31 cellular contexts compared by ENCODE assay signal in the genomic region with DNA sequence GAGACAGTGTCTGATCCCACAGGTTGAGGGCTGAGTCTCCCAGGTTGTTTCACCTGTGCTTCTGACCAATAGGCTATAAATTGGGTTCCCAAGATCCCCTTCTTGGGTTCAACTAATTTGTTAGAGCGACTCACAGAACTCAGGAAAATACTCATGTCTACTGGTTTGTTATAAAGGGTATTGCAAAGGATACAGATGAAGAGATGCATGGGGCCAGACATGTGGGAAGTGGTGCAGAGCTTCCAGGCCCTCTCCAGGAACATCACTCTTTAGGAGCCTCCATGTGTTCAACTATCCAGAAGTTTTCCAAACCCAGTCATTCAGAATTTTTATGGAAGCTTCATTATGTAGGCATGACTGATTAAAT.
"Had no signal": no experiment of that assay in that cellular context is flagged by ENCODE, and none has a peak within 500 bp of the region (broad histone marks: within the 10 kb centered on the region; RNA-seq: fewer than 3 reads in every experiment).

No MANE protein-coding gene starts in this region.

- ATAC-seq: activated CD8-positive, alpha-beta memory T cell treated with anti-CD3 and anti-CD28 coated beads, Interleukin-2, amount 10 ng/mL, durations not matched to agents 7 days and 5 days; Panc1 had no signal

- H3K4me3 Mint-ChIP-seq: activated CD4-positive, alpha-beta memory T cell treated with anti-CD3 and anti-CD28 coated beads, Interleukin-2, amount 10 ng/mL, durations not matched to agents 7 days and 5 days; activated CD8-positive, alpha-beta memory T cell treated with anti-CD3 and anti-CD28 coated beads, Interleukin-2, amount 10 ng/mL, durations not matched to agents 7 days and 5 days; activated T-cell treated with anti-CD3 and anti-CD28 coated beads, Interleukin-2, amount 50 U/mL, for 72 hours; activated T-helper 17 cell treated with anti-CD3 and anti-CD28 coated beads, Interleukin-2, amount 50 U/mL, for 72 hours; brain had no signal

- H3K27ac Mint-ChIP-seq: activated CD4-positive, alpha-beta memory T cell treated with anti-CD3 and anti-CD28 coated beads, Interleukin-2, amount 10 ng/mL, durations not matched to agents 7 days and 5 days; activated naive CD4-positive, alpha-beta T cell treated with anti-CD3 and anti-CD28 coated beads, Interleukin-2, amount 50 U/mL, for 72 hours; activated T-cell treated with anti-CD3 and anti-CD28 coated beads, Interleukin-2, amount 50 U/mL, for 72 hours had no signal

- H3K36me3 ChIP-seq: adrenal gland had no signal

- H3K4me3 ChIP-seq: adrenal gland, SJCRH30, SK-N-MC had no signal

- DNase-seq: activated CD4-positive, alpha-beta memory T cell treated with anti-CD3 and anti-CD28 coated beads, Interleukin-2, amount 10 ng/mL, durations not matched to agents 7 days and 5 days; activated CD4-positive, alpha-beta T cell treated with anti-CD3 and anti-CD28 coated beads for 1 hour; activated CD4-positive, alpha-beta T cell treated with anti-CD3 and anti-CD28 coated beads for 48 hours; activated CD4-positive, CD25-positive, alpha-beta regulatory T cell; activated CD8-positive, alpha-beta memory T cell treated with anti-CD3 and anti-CD28 coated beads for 24 hours; activated CD8-positive, alpha-beta memory T cell treated with anti-CD3 and anti-CD28 coated beads, Interleukin-2, amount 10 ng/mL, durations not matched to agents 7 days and 5 days; activated CD8-positive, alpha-beta memory T cell treated with anti-CD3 and anti-CD28 coated beads, Interleukin-2, amount 50 U/mL, for 48 hours; activated effector memory CD4-positive, alpha-beta T cell treated with anti-CD3 and anti-CD28 coated beads, Interleukin-2, amount 50 U/mL, for 16 hours; activated naive CD4-positive, alpha-beta T cell; activated T-cell treated with anti-CD3 and anti-CD28 coated beads, Interleukin-2, amount 50 U/mL, for 72 hours; adrenal gland; caudate nucleus; cerebellar nuclear complex; Karpas-422; NCI-H1105; NCI-H1436; NCI-H1694; NCI-H1930; NCI-H2081 treated with DMSO at 0.1 percent for 48 hours; NCI-H226; NCI-H446 treated with DMSO at 0.1 percent for 48 hours; NCI-H524; SHP77; SJCRH30; T-helper 9 cell; WERI-Rb-1 had no signal

- H3K27ac ChIP-seq: adrenal gland, SJCRH30, SK-N-MC, WERI-Rb-1 had no signal

- H3K27me3 ChIP-seq: adrenal gland, SJCRH30 had no signal

- H3K9me3 ChIP-seq: adrenal gland, SJCRH30 had no signal

- H3K27me3 Mint-ChIP-seq: activated CD4-positive, alpha-beta memory T cell treated with anti-CD3 and anti-CD28 coated beads, Interleukin-2, amount 10 ng/mL, durations not matched to agents 7 days and 5 days; activated CD8-positive, alpha-beta memory T cell treated with anti-CD3 and anti-CD28 coated beads, Interleukin-2, amount 10 ng/mL, durations not matched to agents 7 days and 5 days; activated T-helper 17 cell treated with anti-CD3 and anti-CD28 coated beads, Interleukin-2, amount 50 U/mL, for 72 hours; brain had no signal

- H3K9me3 Mint-ChIP-seq: activated CD4-positive, alpha-beta memory T cell treated with anti-CD3 and anti-CD28 coated beads, Interleukin-2, amount 10 ng/mL, durations not matched to agents 7 days and 5 days; activated naive CD4-positive, alpha-beta T cell treated with anti-CD3 and anti-CD28 coated beads, Interleukin-2, amount 50 U/mL, for 72 hours; activated T-cell treated with anti-CD3 and anti-CD28 coated beads, Interleukin-2, amount 50 U/mL, for 72 hours; activated T-helper 17 cell treated with anti-CD3 and anti-CD28 coated beads, Interleukin-2, amount 50 U/mL, for 72 hours had no signal
